Comparison of ENCODE assay signal across 26 cellular contexts in genomic region chr5:110255194-110255593, GRCh38.
"Had no signal": no experiment of that assay in that cellular context is flagged by ENCODE, and none has a peak within 500 bp of the region (broad histone marks: within the 10 kb centered on the region; RNA-seq: fewer than 3 reads in every experiment).

No MANE protein-coding gene starts in this region.

- H3K36me3 Mint-ChIP-seq: memory B cell; mesothelial cell of epicardium; naive B cell; stimulated activated memory B cell treated with anti-CD40 and anti-IgM and Interleukin-4, amounts not matched to agents 10 μg/mL and 1 μg/mL and 100 μg/mL, for 72 hours; type B pancreatic cell had no signal

- H3K9me3 ChIP-seq: gastroesophageal sphincter, heart left ventricle, mucosa of descending colon, prostate gland, right atrium auricular region, testis, tibial artery had no signal

- DNase-seq: cerebellar nuclear complex; cortex of kidney; effector CD4-positive, alpha-beta T cell; foreskin keratinocyte; heart left ventricle; mucosa of descending colon; naive B cell; nucleus accumbens; stimulated activated CD4-positive, alpha-beta T cell treated with anti-CD3 and anti-CD28 coated beads, Interleukin-2, amount 100 ng/mL, for 24 hours; stimulated activated CD4-positive, alpha-beta T cell treated with anti-CD3 and anti-CD28 coated beads, Interleukin-4, amount 100 ng/mL, for 4 hours; stimulated activated naive CD8-positive, alpha-beta T cell treated with anti-CD3 and anti-CD28 coated beads, Interleukin-15, Interleukin-2, amounts not matched to agents 100 U/mL and 50 U/mL, for 24 hours; substantia nigra; testis; tibial artery had no signal

- H3K27me3 ChIP-seq: gastroesophageal sphincter, heart left ventricle, hepatocyte, right atrium auricular region, testis, tibial artery had no signal

- H3K27ac Mint-ChIP-seq: memory B cell; mesothelial cell of epicardium; naive B cell; natural killer cell treated with Interleukin-12 subunit alpha and Interleukin-12 subunit beta and Interleukin-15 and Interleukin-18, amount 100 ng/mL, for 72 hours; stimulated activated memory B cell treated with anti-CD40 and anti-IgM and Interleukin-4, amounts not matched to agents 10 μg/mL and 1 μg/mL and 100 μg/mL, for 72 hours; type B pancreatic cell had no signal

- H3K4me3 Mint-ChIP-seq: memory B cell; mesothelial cell of epicardium; naive B cell; natural killer cell treated with Interleukin-12 subunit alpha and Interleukin-12 subunit beta and Interleukin-15 and Interleukin-18, amount 100 ng/mL, for 72 hours; neural crest cell; stimulated activated memory B cell treated with anti-CD40 and anti-IgM and Interleukin-4, amounts not matched to agents 10 μg/mL and 1 μg/mL and 100 μg/mL, for 72 hours; type B pancreatic cell had no signal

- H3K36me3 ChIP-seq: gastroesophageal sphincter, heart left ventricle, prostate gland, right atrium auricular region, tibial artery had no signal

- H3K9me3 Mint-ChIP-seq: memory B cell; mesothelial cell of epicardium; natural killer cell treated with Interleukin-12 subunit alpha and Interleukin-12 subunit beta and Interleukin-15 and Interleukin-18, amount 100 ng/mL, for 72 hours; neural crest cell; stimulated activated memory B cell treated with anti-CD40 and anti-IgM and Interleukin-4, amounts not matched to agents 10 μg/mL and 1 μg/mL and 100 μg/mL, for 72 hours had no signal

- H3K4me3 ChIP-seq: gastroesophageal sphincter, heart left ventricle, hepatocyte, lung, mucosa of descending colon, prostate gland, right atrium auricular region, testis, tibial artery had no signal

- H3K4me1 Mint-ChIP-seq: memory B cell; naive B cell; stimulated activated memory B cell treated with anti-CD40 and anti-IgM and Interleukin-4, amounts not matched to agents 10 μg/mL and 1 μg/mL and 100 μg/mL, for 72 hours had no signal

- H3K27ac ChIP-seq: epithelial cell of prostate, foreskin keratinocyte, gastroesophageal sphincter, heart left ventricle, hepatocyte, prostate gland, right atrium auricular region, testis, tibial artery had no signal

- H3K4me1 ChIP-seq: foreskin keratinocyte, gastroesophageal sphincter, heart left ventricle, prostate gland, right atrium auricular region, testis had no signal

- H3K27me3 Mint-ChIP-seq: memory B cell; natural killer cell treated with Interleukin-12 subunit alpha and Interleukin-12 subunit beta and Interleukin-15 and Interleukin-18, amount 100 ng/mL, for 72 hours; stimulated activated memory B cell treated with anti-CD40 and anti-IgM and Interleukin-4, amounts not matched to agents 10 μg/mL and 1 μg/mL and 100 μg/mL, for 72 hours; type B pancreatic cell had no signal
